ENCODE assay signal across 8 cellular contexts in the genomic region with DNA sequence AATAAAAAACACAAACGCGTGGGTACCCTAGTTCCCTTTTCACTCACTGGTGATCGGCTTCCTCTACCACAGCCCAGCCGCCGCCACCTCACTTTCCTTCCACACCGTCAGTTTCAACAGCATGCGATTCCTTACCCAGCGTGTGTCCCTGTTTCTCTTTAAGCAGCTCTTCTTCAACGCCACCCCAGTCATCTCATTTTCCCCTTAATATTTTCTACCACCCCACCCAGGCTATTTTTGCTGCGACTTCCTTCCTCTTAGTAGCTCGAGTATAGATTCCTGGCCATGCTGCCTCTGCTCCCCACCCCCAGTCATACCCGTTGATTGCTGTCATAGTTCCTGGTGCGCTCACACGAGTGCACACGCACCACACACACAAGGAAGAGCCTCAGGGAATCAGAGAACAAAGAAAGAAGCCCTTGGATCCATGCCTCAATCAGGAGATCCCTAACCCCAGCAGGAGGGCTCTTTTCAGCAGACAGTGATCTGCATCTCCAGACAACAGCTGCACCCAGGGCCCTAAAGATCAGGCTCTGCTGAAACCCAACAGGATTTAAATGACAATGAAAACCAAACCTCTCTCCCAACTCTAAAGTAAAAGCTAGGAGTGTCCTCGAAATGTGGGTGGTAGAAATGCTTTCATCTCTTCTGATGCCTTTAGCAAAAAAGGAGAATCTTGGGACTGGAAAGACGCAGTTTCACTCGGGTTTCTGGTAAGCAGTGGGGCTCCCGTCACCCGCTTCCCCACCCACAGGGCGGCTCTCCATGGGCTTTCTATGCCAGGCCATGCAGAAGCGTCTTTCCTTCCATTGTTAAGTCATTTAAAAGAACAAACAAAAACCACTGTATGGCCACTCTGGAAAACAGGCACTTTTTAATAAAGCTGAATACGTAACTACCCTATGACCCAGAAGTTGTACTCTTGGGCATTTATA. TPM values are rescaled to one million over a fixed set of nuclear protein-coding genes. Genes with fewer than 3 reads are reported as not detected.
A peak's percentile ranks its signal among the peaks of the same experiment; 100 is the strongest.
DNase-seq lines count a peak whose midpoint lies in the region; ATAC-seq and TF ChIP-seq lines count a peak whose summit lies in the region.

No MANE protein-coding gene starts in this region.

- H3K27ac ChIP-seq in ACC112 (ENCODE audit: low read depth, low read length) (peak overlapping the region; percentile 15), neural cell (ENCODE audit: low read length) (peak overlapping the region; percentile 97)

- H3K27me3 Mint-ChIP-seq in type B pancreatic cell = no peaks in the 10 kb centered on the region

- H3K9ac ChIP-seq in neural cell (ENCODE audit: low read length) = peak overlapping the region; percentile 78

- DNase-seq in NCI-H510A treated with DMSO at 0.1 percent for 48 hours (lab: John Stamatoyannopoulos, UW) (peak; percentile 80), fibroblast of villous mesenchyme (ENCODE audit: low read depth) (peak; percentile 73), type B pancreatic cell (ENCODE audit: extremely low spot score, unreplicated experiment) (no peak)
- peak; percentile 78 to 80 for DNase-seq in activated T-cell treated with anti-CD3 and anti-CD28 coated beads, Interleukin-2, amount 50 U/mL, for 48 hours

- no peaks in the 10 kb centered on the region for H3K9me2 ChIP-seq in neural cell (ENCODE audit: insufficient read depth, low read length)

- no peak overlapping the region for H2AFZ ChIP-seq in ACC112 (ENCODE audit: low read length, unreplicated experiment)
- H2AFZ ChIP-seq in neural cell (ENCODE audit: low read depth, low read length) = peak overlapping the region; percentile 28

- peaks cover 12% of the 10 kb centered on the region for H3F3A ChIP-seq in neural cell (ENCODE audit: insufficient read depth, low read length, poor library complexity, severe bottlenecking)

- TF ChIP-seq EP300 in neural cell (conservative IDR thresholded peaks at IDR 0.05; ENCODE audit: poor library complexity, severe bottlenecking) = peak; percentile 83

- H3K4me1 Mint-ChIP-seq in type B pancreatic cell (ENCODE audit: unreplicated experiment) = peaks cover 55% of the 10 kb centered on the region

- H4K20me1 ChIP-seq in neural cell (ENCODE audit: insufficient read depth) = no peaks in the 10 kb centered on the region

- H3K4me1 ChIP-seq in ACC112 (ENCODE audit: control insufficient read depth, insufficient read depth, low read length, unreplicated experiment) = peaks cover 23% of the 10 kb centered on the region

- H3K4me3 Mint-ChIP-seq in type B pancreatic cell = peak overlapping the region; percentile 76

- H3K27me3 ChIP-seq in ACC112 (ENCODE audit: insufficient read depth, low read length) (no peaks in the 10 kb centered on the region), neural cell (ENCODE audit: insufficient read depth, low read depth, low read length) (no peaks in the 10 kb centered on the region)

- peaks cover 19% of the 10 kb centered on the region for H3K36me3 Mint-ChIP-seq in type B pancreatic cell

- H3K4me2 ChIP-seq in neural cell (ENCODE audit: low read length) = peak overlapping the region; percentile 76

- H3K4me3 ChIP-seq in ACC112 (ENCODE audit: low read depth, low read length) (peak overlapping the region; percentile 68), fibroblast of villous mesenchyme (ENCODE audit: low read depth, low read length) (peak overlapping the region; percentile 22), neural cell (ENCODE audit: low read length) (peak overlapping the region; percentile 56)

- no peaks in the 10 kb centered on the region for H3K9me3 ChIP-seq in neural cell (ENCODE audit: low read length)

- peak; percentile 41 for ATAC-seq in GM21390 (IDR thresholded peaks at IDR 0.05; ENCODE audit: unreplicated experiment)
- ATAC-seq in GM21381 (IDR thresholded peaks at IDR 0.05; ENCODE audit: unreplicated experiment) = no peak

- no peaks in the 10 kb centered on the region for H3K9me3 Mint-ChIP-seq in type B pancreatic cell

- H3K36me3 ChIP-seq in ACC112 (ENCODE audit: insufficient read depth, low read length) (no peaks in the 10 kb centered on the region; the same call in 1 of the 2 replicates), neural cell (ENCODE audit: insufficient read depth, low read length) (no peaks in the 10 kb centered on the region)

- H3K79me2 ChIP-seq in ACC112 (ENCODE audit: control insufficient read depth, insufficient read depth, low read length, unreplicated experiment) (peaks cover 53% of the 10 kb centered on the region), neural cell (replicated peaks; ENCODE audit: insufficient read depth, low read length) (peaks cover 51% of the 10 kb centered on the region)

- peak; percentile 50 for TF ChIP-seq RAD21 in neural cell (conservative IDR thresholded peaks at IDR 0.05)

- TF ChIP-seq CTCF in fibroblast of villous mesenchyme (IDR thresholded peaks at IDR 0.05; ENCODE audit: insufficient read depth, low read depth, low read length) (no peak), neural cell (IDR thresholded peaks at IDR 0.05; ENCODE audit: poor library complexity, severe bottlenecking) (no peak), type B pancreatic cell (conservative IDR thresholded peaks at IDR 0.05) (no peak)

- peak overlapping the region; percentile 95 for H3K27ac Mint-ChIP-seq in type B pancreatic cell

TF ChIP-seq in neural cell, 6 proteins besides CTCF, POLR2A, EP300 and RAD21:
- TF ChIP-seq TAF1 (IDR thresholded peaks at IDR 0.05; ENCODE audit: low read depth) (peak; percentile 27), EZH2 (IDR thresholded peaks at IDR 0.05; ENCODE audit: borderline replicate concordance, insufficient read depth, low read length, poor library complexity, severe bottlenecking) (no peak), SMC3 (conservative IDR thresholded peaks at IDR 0.05; ENCODE audit: poor library complexity) (peak; percentile 53), POLR2AphosphoS5 (IDR thresholded peaks at IDR 0.05) (peak; percentile 89), MXI1 (conservative IDR thresholded peaks at IDR 0.05; ENCODE audit: poor library complexity, severe bottlenecking) (peak; percentile 92)
- TF ChIP-seq, protein P1, sequence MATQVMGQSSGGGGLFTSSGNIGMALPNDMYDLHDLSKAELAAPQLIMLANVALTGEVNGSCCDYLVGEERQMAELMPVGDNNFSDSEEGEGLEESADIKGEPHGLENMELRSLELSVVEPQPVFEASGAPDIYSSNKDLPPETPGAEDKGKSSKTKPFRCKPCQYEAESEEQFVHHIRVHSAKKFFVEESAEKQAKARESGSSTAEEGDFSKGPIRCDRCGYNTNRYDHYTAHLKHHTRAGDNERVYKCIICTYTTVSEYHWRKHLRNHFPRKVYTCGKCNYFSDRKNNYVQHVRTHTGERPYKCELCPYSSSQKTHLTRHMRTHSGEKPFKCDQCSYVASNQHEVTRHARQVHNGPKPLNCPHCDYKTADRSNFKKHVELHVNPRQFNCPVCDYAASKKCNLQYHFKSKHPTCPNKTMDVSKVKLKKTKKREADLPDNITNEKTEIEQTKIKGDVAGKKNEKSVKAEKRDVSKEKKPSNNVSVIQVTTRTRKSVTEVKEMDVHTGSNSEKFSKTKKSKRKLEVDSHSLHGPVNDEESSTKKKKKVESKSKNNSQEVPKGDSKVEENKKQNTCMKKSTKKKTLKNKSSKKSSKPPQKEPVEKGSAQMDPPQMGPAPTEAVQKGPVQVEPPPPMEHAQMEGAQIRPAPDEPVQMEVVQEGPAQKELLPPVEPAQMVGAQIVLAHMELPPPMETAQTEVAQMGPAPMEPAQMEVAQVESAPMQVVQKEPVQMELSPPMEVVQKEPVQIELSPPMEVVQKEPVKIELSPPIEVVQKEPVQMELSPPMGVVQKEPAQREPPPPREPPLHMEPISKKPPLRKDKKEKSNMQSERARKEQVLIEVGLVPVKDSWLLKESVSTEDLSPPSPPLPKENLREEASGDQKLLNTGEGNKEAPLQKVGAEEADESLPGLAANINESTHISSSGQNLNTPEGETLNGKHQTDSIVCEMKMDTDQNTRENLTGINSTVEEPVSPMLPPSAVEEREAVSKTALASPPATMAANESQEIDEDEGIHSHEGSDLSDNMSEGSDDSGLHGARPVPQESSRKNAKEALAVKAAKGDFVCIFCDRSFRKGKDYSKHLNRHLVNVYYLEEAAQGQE (IDR thresholded peaks at IDR 0.05; ENCODE audit: borderline replicate concordance) = peak; percentile 94
TF ChIP-seq in neural cell: peak in this region for 5.

RNA-seq across cellular contexts. Expression of gene VPS37B, which starts 23.8 kb away (rescaled TPM):
- total RNA-seq in fibroblast of villous mesenchyme (21.2 and 26.4 TPM in 2 replicates), type B pancreatic cell (ENCODE audit: low replicate concordance) (32.4 and 43.6 TPM in 2 replicates)
- polyA plus RNA-seq in neural cell = 30.2 and 36.7 TPM in 2 replicates
- polyA minus RNA-seq in neural cell = 44.3 and 46.3 TPM in 2 replicates

RNA-seq across cellular contexts. Expression of gene HIP1R, which starts 36.9 kb away (rescaled TPM):
- total RNA-seq in fibroblast of villous mesenchyme = 11.2 and 11.9 TPM in 2 replicates
- polyA plus RNA-seq in neural cell = 270 and 297 TPM in 2 replicates
- polyA minus RNA-seq in neural cell = 112 and 136 TPM in 2 replicates
- 40.5 and 45.5 TPM in 2 replicates for total RNA-seq in type B pancreatic cell (ENCODE audit: low replicate concordance)
